ENCODE assay signal across 8 cellular contexts in genomic region chr2:46569061-46569560, GRCh38. TPM values are rescaled to one million over a fixed set of nuclear protein-coding genes. Genes with fewer than 3 reads are reported as not detected.
DNase-seq lines count a peak whose midpoint lies in the region; ATAC-seq, FAIRE-seq and TF ChIP-seq lines count a peak whose summit lies in the region.

No MANE protein-coding gene starts in this region.

- no peak overlapping the region for H2AFZ ChIP-seq in HepG2 (ENCODE audit: low read length)

- no TSS peak for BruUV-seq in HepG2 (replicated peaks; lab: Mats Ljungman, UMichigan)

- H3K9ac ChIP-seq in liver (ENCODE audit: low read depth in 1 of 2, low read length in 2 of 2) (no peak overlapping the region), HepG2 (ENCODE audit: insufficient read depth, low read depth, low read length) (no peak overlapping the region)

- in situ Hi-C loops in HepG2 (cut with HindIII; ENCODE audit: extremely low pct_ligation_motif_present, low pct_unique_long_range_greater_than_20kb), result no loop called here

- H3K9me3 ChIP-seq in liver (ENCODE audit: control insufficient read depth in 4 of 4, low read length in 3 of 4) (no peaks in the 10 kb centered on the region), HepG2 (ENCODE audit: low read length) (no peaks in the 10 kb centered on the region), ovary (no peaks in the 10 kb centered on the region)

- H3K4me1 ChIP-seq in liver (ENCODE audit: control insufficient read depth in 4 of 4, insufficient read depth in 4 of 4, low read length in 3 of 4), result no peaks in the 10 kb centered on the region
- no peaks in the 10 kb centered on the region for H3K4me1 ChIP-seq in HepG2 (ENCODE audit: insufficient read depth, low read length)
- peaks cover 19% of the 10 kb centered on the region for H3K4me1 ChIP-seq in ovary (ENCODE audit: insufficient read depth)
- no peaks in the 10 kb centered on the region for H3K4me1 ChIP-seq in foreskin keratinocyte

- peaks cover 49% of the 10 kb centered on the region for H3K4me1 Mint-ChIP-seq in central memory CD8-positive, alpha-beta T cell

- peak overlapping the region; percentile 63 for H3K27ac Mint-ChIP-seq in central memory CD8-positive, alpha-beta T cell (ENCODE audit: low read depth)

- no peaks in the 10 kb centered on the region for H3K27me3 Mint-ChIP-seq in central memory CD8-positive, alpha-beta T cell

- TF ChIP-seq CTCF in liver (IDR thresholded peaks at IDR 0.05; ENCODE audit: low read depth, low read length, missing input control) (no peak), HepG2 (CRISPR knock-in tag; IDR thresholded peaks at IDR 0.05) (no peak), ovary (IDR thresholded peaks at IDR 0.05) (no peak), foreskin keratinocyte (conservative IDR thresholded peaks at IDR 0.05) (no peak)

- TF ChIP-seq RAD21 in liver (IDR thresholded peaks at IDR 0.05), result no peak
- no peak for TF ChIP-seq RAD21 in HepG2 (CRISPR knock-in tag; IDR thresholded peaks at IDR 0.05)

- no peaks in the 10 kb centered on the region for H3K9me3 Mint-ChIP-seq in central memory CD8-positive, alpha-beta T cell

- ATAC-seq in HepG2 (no peak), HG03457 (IDR thresholded peaks at IDR 0.05; ENCODE audit: unreplicated experiment) (peak; percentile 55), foreskin keratinocyte (no peak)
- ATAC-seq in central memory CD8-positive, alpha-beta T cell (replicated peaks; ENCODE audit: extremely low read depth, poor library complexity, severe bottlenecking), result no peak

- peaks cover 4% of the 10 kb centered on the region for H3K36me3 Mint-ChIP-seq in central memory CD8-positive, alpha-beta T cell (ENCODE audit: insufficient read depth)

- no peaks in the 10 kb centered on the region for H3K36me3 ChIP-seq in liver (ENCODE audit: control insufficient read depth in 4 of 4, insufficient read depth in 3 of 4, low read depth in 1 of 4, low read length in 3 of 4)
- no peaks in the 10 kb centered on the region for H3K36me3 ChIP-seq in HepG2 (replicated peaks in 1 of 2; ENCODE audit: control insufficient read depth in 1 of 2, insufficient read depth in 2 of 2, low read length in 2 of 2)
- H3K36me3 ChIP-seq in ovary, result no peaks in the 10 kb centered on the region

- H3K79me2 ChIP-seq in HepG2 (ENCODE audit: insufficient read depth, low read length), result no peaks in the 10 kb centered on the region

- no peaks in the 10 kb centered on the region for H4K20me1 ChIP-seq in HepG2 (ENCODE audit: insufficient read depth, low read length)

- POLR2A ChIA-PET in HepG2 (lab: Yijun Ruan, JAX), result no interaction called here

- intact Hi-C loops in HepG2 (cut with micrococcal nuclease; ENCODE audit: unreplicated experiment) (no loop called here), ovary (cut with DNase I) (no loop called here)

- DNase-seq in HepG2 (ENCODE audit: low spot score) (no peak), ovary (no peak), HTR-8/SVneo (ENCODE audit: insufficient read length, low spot score) (no peak), NCI-H774 (lab: John Stamatoyannopoulos, UW) (no peak), foreskin keratinocyte (no peak)
- DNase-seq in central memory CD8-positive, alpha-beta T cell (ENCODE audit: low spot score in 2 of 2), result no peak

- TF ChIP-seq POLR2A in HepG2 (IDR thresholded peaks at IDR 0.05; ENCODE audit: insufficient read depth in 1 of 2, low read depth in 2 of 2, low read length in 2 of 2) (no peak), ovary (IDR thresholded peaks at IDR 0.05) (no peak)

- no peak overlapping the region for H3K4me2 ChIP-seq in HepG2 (ENCODE audit: low read depth, low read length)

- H3K4me3 Mint-ChIP-seq in central memory CD8-positive, alpha-beta T cell, result no peak overlapping the region

- H3K27ac ChIP-seq in liver (ENCODE audit: low read depth in 1 of 2, low read length in 2 of 2), result peak overlapping the region in 1 of 2 donors; percentile 66
- no peak overlapping the region for H3K27ac ChIP-seq in HepG2 (ENCODE audit: extremely low read length, insufficient read depth, low read length)
- H3K27ac ChIP-seq in ovary, result peak overlapping the region; percentile 35 to 79
- H3K27ac ChIP-seq in foreskin keratinocyte, result no peak overlapping the region

- no peak for FAIRE-seq in HepG2 (lab: Jason Lieb, UNC)
- FAIRE-seq in HTR-8/SVneo (lab: Jason Lieb, UNC), result no peak

- H3K27me3 ChIP-seq in liver (ENCODE audit: control insufficient read depth in 4 of 4, insufficient read depth in 4 of 4, low read length in 3 of 4), result no peaks in the 10 kb centered on the region
- no peaks in the 10 kb centered on the region for H3K27me3 ChIP-seq in HepG2 (ENCODE audit: control insufficient read depth in 1 of 2, insufficient read depth in 2 of 2, low read length in 2 of 2)
- H3K27me3 ChIP-seq in ovary, result no peaks in the 10 kb centered on the region
- no peaks in the 10 kb centered on the region for H3K27me3 ChIP-seq in foreskin keratinocyte

- H3K4me3 ChIP-seq in liver (ENCODE audit: low read depth in 1 of 3, low read length in 3 of 3) (no peak overlapping the region), HepG2 (replicated peaks in 1 of 3; ENCODE audit: insufficient read depth in 1 of 3, low read depth in 2 of 3, low read length in 3 of 3) (no peak overlapping the region), ovary (no peak overlapping the region)

- CTCF ChIA-PET in HepG2 (lab: Yijun Ruan, JAX; ENCODE audit: low intra/inter-chr PET ratio, low total read pairs), result no interaction called here

- TF ChIP-seq EP300 in HepG2 (IDR thresholded peaks at IDR 0.05; ENCODE audit: low read depth in 2 of 2, low read length in 2 of 2) (no peak), HepG2 (CRISPR knock-in tag; IDR thresholded peaks at IDR 0.05; ENCODE audit: borderline replicate concordance) (no peak), ovary (IDR thresholded peaks at IDR 0.05) (no peak)

- 75% methylated on average over 7 of the region's 7 CpGs for WGBS in liver
- WGBS in HepG2 (ENCODE audit: low lambda C conversion rate), result 91% methylated on average over 7 of the region's 7 CpGs
- 7 to 12% (median 9%) methylated on average over 7 of the region's 7 CpGs for WGBS in ovary, 3 donors

RNA-seq across cellular contexts. Expression of gene ATP6V1E2, which starts 26.7 kb away (rescaled TPM):
- total RNA-seq in liver (1 to 10 TPM; 1.3 to 2.8 TPM), HepG2 (2016; rRNA removed; fragmentation: Illumina TruSeq; extraction: Trizol) (2.1 and 2.4 TPM in 2 replicates), ovary (1 to 10 TPM; 2.9 to 9.0 (median 5.1) TPM), foreskin keratinocyte (7.1 and 8.3 TPM in 2 replicates)
- polyA plus RNA-seq in liver (1 to 10 TPM; 1.4 to 3.6 TPM), HepG2 (2011; rRNA removed) (1.9 and 2.9 TPM in 2 replicates), ovary (1 to 10 TPM; 4.2 to 8.4 TPM), foreskin keratinocyte (4.1 and 5.0 TPM in 2 replicates)
- 1.7 and 1.9 TPM in 2 replicates for total RNA-seq in HepG2 (2016; cell fraction: cytosol; rRNA removed; fragmentation: Illumina TruSeq; extraction: Trizol; ENCODE audit: low read depth)
- 2.1 and 2.5 TPM in 2 replicates for total RNA-seq in HepG2 (2016; cell fraction: insoluble cytoplasmic fraction; rRNA removed; fragmentation: Illumina TruSeq; extraction: Trizol)
- total RNA-seq in HepG2 (2016; cell fraction: membrane; rRNA removed; fragmentation: Illumina TruSeq; extraction: Trizol), result 4.3 and 5.3 TPM in 2 replicates
- total RNA-seq in HepG2 (2016; cell fraction: nucleus; rRNA removed; fragmentation: Illumina TruSeq; extraction: Trizol), result 1.7 and 1.8 TPM in 2 replicates
- 2.0 and 3.4 TPM in 2 replicates for polyA plus RNA-seq in HepG2 (2011; cell fraction: cytosol; rRNA removed)
- 1.9 and 2.3 TPM in 2 replicates for polyA plus RNA-seq in HepG2 (2011; cell fraction: nucleus; rRNA removed)
- 2.9 and 4.3 TPM in 2 replicates for polyA plus RNA-seq in HepG2 (2012)
- polyA plus RNA-seq in HepG2 (2016; cell fraction: cytosol; fragmentation: Illumina TruSeq; extraction: Trizol; ENCODE audit: low read depth), result 1.9 and 2.8 TPM in 2 replicates
- 2.4 and 2.8 TPM in 2 replicates for polyA plus RNA-seq in HepG2 (2016; cell fraction: insoluble cytoplasmic fraction; fragmentation: Illumina TruSeq; extraction: Trizol; ENCODE audit: low read depth)
- 3.7 and 4.6 TPM in 2 replicates for polyA plus RNA-seq in HepG2 (2016; cell fraction: membrane; fragmentation: Illumina TruSeq; extraction: Trizol; ENCODE audit: low read depth)
- 2.2 and 2.6 TPM in 2 replicates for polyA plus RNA-seq in HepG2 (2016; cell fraction: nucleus; fragmentation: Illumina TruSeq; extraction: Trizol; ENCODE audit: insufficient read depth, low read depth)
- polyA minus RNA-seq in HepG2 (2011; rRNA and poly(A)+ RNA removed; ENCODE audit: low replicate concordance), result 1.9 and 13.7 TPM in 2 replicates
- 0.88 and 2.4 TPM in 2 replicates for polyA minus RNA-seq in HepG2 (2011; cell fraction: cytosol; rRNA and poly(A)+ RNA removed)
- 2.4 and 3.1 TPM in 2 replicates for polyA minus RNA-seq in HepG2 (2011; cell fraction: nucleus; rRNA and poly(A)+ RNA removed)

RNA-seq across cellular contexts. Expression of gene RHOQ, which starts 26.8 kb away (rescaled TPM):
- total RNA-seq in liver, result 10 to 100 TPM; 11.0 to 13.5 TPM
- polyA plus RNA-seq in liver, result 10 to 100 TPM in 1 of 2 donors, 1 to 10 TPM in 1; 6.4 to 12.5 TPM
- total RNA-seq in HepG2 (2016; rRNA removed; fragmentation: Illumina TruSeq; extraction: Trizol), result 9.9 and 10.4 TPM in 2 replicates
- 3.3 and 5.5 TPM in 2 replicates for total RNA-seq in HepG2 (2016; cell fraction: cytosol; rRNA removed; fragmentation: Illumina TruSeq; extraction: Trizol; ENCODE audit: low read depth)
- total RNA-seq in HepG2 (2016; cell fraction: insoluble cytoplasmic fraction; rRNA removed; fragmentation: Illumina TruSeq; extraction: Trizol), result 10.0 and 12.4 TPM in 2 replicates
- total RNA-seq in HepG2 (2016; cell fraction: membrane; rRNA removed; fragmentation: Illumina TruSeq; extraction: Trizol), result 13.3 and 16.6 TPM in 2 replicates
- 9.2 and 11.0 TPM in 2 replicates for total RNA-seq in HepG2 (2016; cell fraction: nucleus; rRNA removed; fragmentation: Illumina TruSeq; extraction: Trizol)
- 14.2 and 15.3 TPM in 2 replicates for polyA plus RNA-seq in HepG2 (2011; rRNA removed)
- 7.9 and 10.3 TPM in 2 replicates for polyA plus RNA-seq in HepG2 (2011; cell fraction: cytosol; rRNA removed)
- polyA plus RNA-seq in HepG2 (2011; cell fraction: nucleus; rRNA removed), result 26.2 and 28.8 TPM in 2 replicates
- 11.3 and 19.1 TPM in 2 replicates for polyA plus RNA-seq in HepG2 (2012)
- polyA plus RNA-seq in HepG2 (2016; cell fraction: cytosol; fragmentation: Illumina TruSeq; extraction: Trizol; ENCODE audit: low read depth), result 8.8 and 10.2 TPM in 2 replicates
- 14.1 and 17.4 TPM in 2 replicates for polyA plus RNA-seq in HepG2 (2016; cell fraction: insoluble cytoplasmic fraction; fragmentation: Illumina TruSeq; extraction: Trizol; ENCODE audit: low read depth)
- 15.9 and 20.9 TPM in 2 replicates for polyA plus RNA-seq in HepG2 (2016; cell fraction: membrane; fragmentation: Illumina TruSeq; extraction: Trizol; ENCODE audit: low read depth)
- polyA plus RNA-seq in HepG2 (2016; cell fraction: nucleus; fragmentation: Illumina TruSeq; extraction: Trizol; ENCODE audit: insufficient read depth, low read depth), result 19.6 and 24.7 TPM in 2 replicates
- polyA minus RNA-seq in HepG2 (2011; rRNA and poly(A)+ RNA removed; ENCODE audit: low replicate concordance), result 10.9 and 13.6 TPM in 2 replicates
- polyA minus RNA-seq in HepG2 (2011; cell fraction: cytosol; rRNA and poly(A)+ RNA removed), result 6.4 and 6.5 TPM in 2 replicates
- polyA minus RNA-seq in HepG2 (2011; cell fraction: nucleus; rRNA and poly(A)+ RNA removed), result 25.6 and 33.1 TPM in 2 replicates
- total RNA-seq in ovary, result 10 to 100 TPM; 61.9 to 86.7 (median 71.4) TPM
- polyA plus RNA-seq in ovary, result 10 to 100 TPM; 36.3 to 91.8 TPM
- 23.9 and 32.2 TPM in 2 replicates for total RNA-seq in foreskin keratinocyte
- polyA plus RNA-seq in foreskin keratinocyte, result 14.8 and 16.3 TPM in 2 replicates

RNA-seq across cellular contexts. Expression of gene PIGF, which starts 47.7 kb away (rescaled TPM):
- total RNA-seq in liver (10 to 100 TPM; 10.1 to 12.7 TPM), HepG2 (2016; rRNA removed; fragmentation: Illumina TruSeq; extraction: Trizol) (37.8 and 53.2 TPM in 2 replicates), ovary (10 to 100 TPM; 12.3 to 20.4 (median 16.2) TPM), foreskin keratinocyte (22.6 and 24.4 TPM in 2 replicates)
- polyA plus RNA-seq in liver (10 to 100 TPM in 1 of 2 donors, 1 to 10 TPM in 1; 8.2 to 19.3 TPM), HepG2 (2011; rRNA removed) (73.6 and 90.2 TPM in 2 replicates), ovary (10 to 100 TPM in 1 of 2 donors, 1 to 10 TPM in 1; 8.1 to 20.8 TPM), foreskin keratinocyte (33.9 and 38.9 TPM in 2 replicates)
- total RNA-seq in HepG2 (2016; cell fraction: cytosol; rRNA removed; fragmentation: Illumina TruSeq; extraction: Trizol; ENCODE audit: low read depth), result 38.8 and 39.9 TPM in 2 replicates
- 36.4 and 55.8 TPM in 2 replicates for total RNA-seq in HepG2 (2016; cell fraction: insoluble cytoplasmic fraction; rRNA removed; fragmentation: Illumina TruSeq; extraction: Trizol)
- total RNA-seq in HepG2 (2016; cell fraction: membrane; rRNA removed; fragmentation: Illumina TruSeq; extraction: Trizol), result 48.7 and 54.0 TPM in 2 replicates
- 73.3 and 84.2 TPM in 2 replicates for total RNA-seq in HepG2 (2016; cell fraction: nucleus; rRNA removed; fragmentation: Illumina TruSeq; extraction: Trizol)
- 29.3 and 45.8 TPM in 2 replicates for polyA plus RNA-seq in HepG2 (2011; cell fraction: cytosol; rRNA removed)
- 33.9 and 45.5 TPM in 2 replicates for polyA plus RNA-seq in HepG2 (2011; cell fraction: nucleus; rRNA removed)
- polyA plus RNA-seq in HepG2 (2012), result 47.8 and 64.6 TPM in 2 replicates
- 49.0 and 67.5 TPM in 2 replicates for polyA plus RNA-seq in HepG2 (2016; cell fraction: cytosol; fragmentation: Illumina TruSeq; extraction: Trizol; ENCODE audit: low read depth)
- 39.6 and 42.5 TPM in 2 replicates for polyA plus RNA-seq in HepG2 (2016; cell fraction: insoluble cytoplasmic fraction; fragmentation: Illumina TruSeq; extraction: Trizol; ENCODE audit: low read depth)
- polyA plus RNA-seq in HepG2 (2016; cell fraction: membrane; fragmentation: Illumina TruSeq; extraction: Trizol; ENCODE audit: low read depth), result 52.4 and 65.1 TPM in 2 replicates
- 97.0 and 101 TPM in 2 replicates for polyA plus RNA-seq in HepG2 (2016; cell fraction: nucleus; fragmentation: Illumina TruSeq; extraction: Trizol; ENCODE audit: insufficient read depth, low read depth)
- 10.2 and 29.3 TPM in 2 replicates for polyA minus RNA-seq in HepG2 (2011; rRNA and poly(A)+ RNA removed; ENCODE audit: low replicate concordance)
- polyA minus RNA-seq in HepG2 (2011; cell fraction: cytosol; rRNA and poly(A)+ RNA removed), result 19.8 and 25.3 TPM in 2 replicates
- 99.8 and 108 TPM in 2 replicates for polyA minus RNA-seq in HepG2 (2011; cell fraction: nucleus; rRNA and poly(A)+ RNA removed)

RNA-seq across cellular contexts. Expression of gene CRIPT, which starts 47.9 kb away (rescaled TPM):
- total RNA-seq in liver (1 to 10 TPM; 5.8 to 8.5 TPM), HepG2 (2016; rRNA removed; fragmentation: Illumina TruSeq; extraction: Trizol) (20.1 and 27.7 TPM in 2 replicates), ovary (10 to 100 TPM; 11.0 to 20.1 (median 15.3) TPM), foreskin keratinocyte (8.2 and 9.9 TPM in 2 replicates)
- polyA plus RNA-seq in liver (1 to 10 TPM; 4.3 to 9.0 TPM), HepG2 (2011; rRNA removed) (7.1 and 10.7 TPM in 2 replicates), ovary (10 to 100 TPM; 11.4 to 13.4 TPM), foreskin keratinocyte (7.8 and 9.3 TPM in 2 replicates)
- 7.2 and 8.6 TPM in 2 replicates for total RNA-seq in HepG2 (2016; cell fraction: cytosol; rRNA removed; fragmentation: Illumina TruSeq; extraction: Trizol; ENCODE audit: low read depth)
- 21.8 and 30.2 TPM in 2 replicates for total RNA-seq in HepG2 (2016; cell fraction: insoluble cytoplasmic fraction; rRNA removed; fragmentation: Illumina TruSeq; extraction: Trizol)
- total RNA-seq in HepG2 (2016; cell fraction: membrane; rRNA removed; fragmentation: Illumina TruSeq; extraction: Trizol), result 11.7 and 13.1 TPM in 2 replicates
- total RNA-seq in HepG2 (2016; cell fraction: nucleus; rRNA removed; fragmentation: Illumina TruSeq; extraction: Trizol), result 11.9 and 12.5 TPM in 2 replicates
- 2.9 and 5.3 TPM in 2 replicates for polyA plus RNA-seq in HepG2 (2011; cell fraction: cytosol; rRNA removed)
- polyA plus RNA-seq in HepG2 (2011; cell fraction: nucleus; rRNA removed), result 3.3 and 4.4 TPM in 2 replicates
- polyA plus RNA-seq in HepG2 (2012), result 19.6 and 22.5 TPM in 2 replicates
- polyA plus RNA-seq in HepG2 (2016; cell fraction: cytosol; fragmentation: Illumina TruSeq; extraction: Trizol; ENCODE audit: low read depth), result 7.6 and 8.0 TPM in 2 replicates
- 28.7 and 29.0 TPM in 2 replicates for polyA plus RNA-seq in HepG2 (2016; cell fraction: insoluble cytoplasmic fraction; fragmentation: Illumina TruSeq; extraction: Trizol; ENCODE audit: low read depth)
- 9.3 TPM in 2 replicates for polyA plus RNA-seq in HepG2 (2016; cell fraction: membrane; fragmentation: Illumina TruSeq; extraction: Trizol; ENCODE audit: low read depth)
- polyA plus RNA-seq in HepG2 (2016; cell fraction: nucleus; fragmentation: Illumina TruSeq; extraction: Trizol; ENCODE audit: insufficient read depth, low read depth), result 11.8 and 12.8 TPM in 2 replicates
- 5.7 and 6.6 TPM in 2 replicates for polyA minus RNA-seq in HepG2 (2011; rRNA and poly(A)+ RNA removed; ENCODE audit: low replicate concordance)
- 8.4 and 9.8 TPM in 2 replicates for polyA minus RNA-seq in HepG2 (2011; cell fraction: cytosol; rRNA and poly(A)+ RNA removed)
- 25.0 and 26.4 TPM in 2 replicates for polyA minus RNA-seq in HepG2 (2011; cell fraction: nucleus; rRNA and poly(A)+ RNA removed)

Comparison
In these comparisons a context has a peak if more than half of its experiments do, and no peak if none do; other contexts are left out.
1. H3K27ac ChIP-seq: peak in ovary (2 of 2); none in HepG2 (single experiment) and foreskin keratinocyte (single experiment).